27 cellular contexts compared by ENCODE assay signal in genomic region chr16:47047804-47048203, GRCh38.
"Had no signal": no experiment of that assay in that cellular context is flagged by ENCODE, and none has a peak within 500 bp of the region (broad histone marks: within the 10 kb centered on the region; RNA-seq: fewer than 3 reads in every experiment).

No MANE protein-coding gene starts in this region.

- H3K9me3 Mint-ChIP-seq: activated B cell treated with CpG ODN at 0.5 μM for 24 hours; activated CD4-positive, alpha-beta T cell treated with anti-CD3 and anti-CD28 coated beads, Interleukin-2, amount 10 ng/mL, durations not matched to agents 24 days and 14 days; activated naive CD4-positive, alpha-beta T cell treated with anti-CD3 and anti-CD28 coated beads for 36 hours; activated T-cell treated with anti-CD3 and anti-CD28 coated beads, Interleukin-2, amount 50 U/mL, for 24 hours; activated T-helper 17 cell treated with anti-CD3 and anti-CD28 coated beads, Interleukin-2, amount 50 U/mL, for 72 hours; T-cell had no signal

- DNase-seq: activated B cell treated with CpG ODN at 0.5 μM for 24 hours; activated CD4-positive, alpha-beta T cell treated with anti-CD3 and anti-CD28 coated beads for 1 hour; activated CD4-positive, alpha-beta T cell treated with anti-CD3 and anti-CD28 coated beads, Interleukin-2, amount 10 ng/mL, durations not matched to agents 24 days and 14 days; activated CD4-positive, alpha-beta T cell treated with anti-CD3 and anti-CD28 coated beads, Interleukin-2, amount 50 U/mL, for 48 hours; activated CD8-positive, alpha-beta memory T cell treated with anti-CD3 and anti-CD28 coated beads, Interleukin-2, amount 10 ng/mL, durations not matched to agents 7 days and 5 days; activated gamma-delta T cell; activated naive CD4-positive, alpha-beta T cell treated with anti-CD3 and anti-CD28 coated beads for 36 hours; activated T-cell treated with anti-CD3 and anti-CD28 coated beads, Interleukin-2, amount 50 U/mL, for 24 hours; brain microvascular endothelial cell; MG63; NCI-H1105 treated with DMSO at 0.1 percent for 48 hours; NCI-H1436 treated with DMSO at 0.1 percent for 48 hours; NCI-H187; NCI-H2081; NCI-H510A treated with DMSO at 0.1 percent for 48 hours; NCI-H69; NK-92 treated with Interleukin-12 subunit alpha and Interleukin-12 subunit beta, amount 100 ng/mL, for 24 hours; SIG-M5; T-cell; T-helper 2 cell; T1000 had no signal

- H3K4me1 Mint-ChIP-seq: activated T-helper 17 cell treated with anti-CD3 and anti-CD28 coated beads, Interleukin-2, amount 50 U/mL, for 72 hours had no signal

- H3K36me3 Mint-ChIP-seq: activated CD8-positive, alpha-beta memory T cell treated with anti-CD3 and anti-CD28 coated beads, Interleukin-2, amount 10 ng/mL, durations not matched to agents 7 days and 5 days; activated naive CD8-positive, alpha-beta T cell; T-cell had no signal

- H3K4me3 Mint-ChIP-seq: activated B cell treated with CpG ODN at 0.5 μM for 24 hours; activated CD4-positive, alpha-beta T cell treated with anti-CD3 and anti-CD28 coated beads, Interleukin-2, amount 10 ng/mL, durations not matched to agents 24 days and 14 days; activated CD8-positive, alpha-beta memory T cell treated with anti-CD3 and anti-CD28 coated beads, Interleukin-2, amount 10 ng/mL, durations not matched to agents 7 days and 5 days; activated naive CD4-positive, alpha-beta T cell treated with anti-CD3 and anti-CD28 coated beads for 36 hours; activated naive CD8-positive, alpha-beta T cell; activated T-cell treated with anti-CD3 and anti-CD28 coated beads, Interleukin-2, amount 50 U/mL, for 24 hours; activated T-helper 17 cell treated with anti-CD3 and anti-CD28 coated beads, Interleukin-2, amount 50 U/mL, for 72 hours; T-cell had no signal

- H3K27ac Mint-ChIP-seq: activated B cell treated with CpG ODN at 0.5 μM for 24 hours; activated CD4-positive, alpha-beta T cell treated with anti-CD3 and anti-CD28 coated beads, Interleukin-2, amount 10 ng/mL, durations not matched to agents 24 days and 14 days; activated CD8-positive, alpha-beta memory T cell treated with anti-CD3 and anti-CD28 coated beads, Interleukin-2, amount 10 ng/mL, durations not matched to agents 7 days and 5 days; activated naive CD4-positive, alpha-beta T cell treated with anti-CD3 and anti-CD28 coated beads for 36 hours; activated naive CD8-positive, alpha-beta T cell; activated T-cell treated with anti-CD3 and anti-CD28 coated beads, Interleukin-2, amount 50 U/mL, for 24 hours; activated T-helper 17 cell treated with anti-CD3 and anti-CD28 coated beads, Interleukin-2, amount 50 U/mL, for 72 hours; T-cell had no signal

- FAIRE-seq: astrocyte, TTC549 had no signal

- H3K27me3 Mint-ChIP-seq: activated B cell treated with CpG ODN at 0.5 μM for 24 hours; activated CD4-positive, alpha-beta T cell treated with anti-CD3 and anti-CD28 coated beads, Interleukin-2, amount 10 ng/mL, durations not matched to agents 24 days and 14 days; activated naive CD8-positive, alpha-beta T cell; activated T-cell treated with anti-CD3 and anti-CD28 coated beads, Interleukin-2, amount 50 U/mL, for 24 hours; activated T-helper 17 cell treated with anti-CD3 and anti-CD28 coated beads, Interleukin-2, amount 50 U/mL, for 72 hours had no signal

- H3K27ac ChIP-seq: brain microvascular endothelial cell, cardiac muscle cell, KMS-11 had no signal

- H3K36me3 ChIP-seq: brain microvascular endothelial cell, cardiac muscle cell, MG63 had no signal

- H3K9me3 ChIP-seq: MG63 had no signal

- H3K4me3 ChIP-seq: cardiac muscle cell, MG63 had no signal

- H3K9ac ChIP-seq: KMS-11 had no signal

- H3K27me3 ChIP-seq: brain microvascular endothelial cell, cardiac muscle cell, MG63 had no signal

- ATAC-seq: activated CD8-positive, alpha-beta memory T cell treated with anti-CD3 and anti-CD28 coated beads, Interleukin-2, amount 10 ng/mL, durations not matched to agents 7 days and 5 days; activated T-helper 17 cell treated with anti-CD3 and anti-CD28 coated beads, Interleukin-2, amount 50 U/mL, for 72 hours; T-cell had no signal

- H3K4me2 ChIP-seq: KMS-11 had no signal
